In the genomic region with DNA sequence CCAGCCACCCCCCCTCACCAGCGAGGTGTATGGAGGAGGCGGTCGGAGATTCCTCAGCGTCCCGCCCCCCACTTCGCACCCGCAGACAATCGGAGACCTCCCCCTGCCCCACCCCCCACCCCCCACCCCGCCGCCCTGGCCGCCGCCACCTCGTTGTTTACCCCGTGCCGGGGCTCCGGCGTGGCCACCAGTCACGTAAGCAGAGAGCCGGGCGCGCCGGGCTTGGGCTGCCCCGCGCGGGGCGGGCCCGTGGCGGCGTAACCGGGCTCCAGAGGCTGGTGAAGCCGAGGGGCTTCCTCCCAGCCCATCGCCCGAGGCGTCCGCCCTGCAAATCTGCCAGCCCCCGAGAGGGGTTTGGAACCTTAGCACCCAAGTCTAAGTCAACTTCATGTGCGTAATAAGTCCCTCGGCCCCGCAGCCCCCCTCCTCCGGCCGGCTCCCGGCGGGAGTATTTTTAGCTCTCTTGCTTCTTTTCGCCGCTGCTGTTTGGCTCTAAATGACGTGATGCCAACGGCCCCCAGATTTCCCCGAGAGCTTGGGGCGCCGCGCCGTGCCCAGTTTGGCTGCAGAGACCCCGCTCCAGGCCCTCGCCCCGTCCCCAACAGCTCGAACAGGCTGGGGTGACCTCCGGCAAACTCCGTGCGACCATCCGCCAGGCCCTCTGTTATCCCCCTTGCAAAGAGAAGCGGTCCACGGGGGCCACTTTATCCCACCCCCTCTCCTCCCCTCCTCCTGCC, we compare ENCODE assay signal across 8 cellular contexts. TPM values are rescaled to one million over a fixed set of nuclear protein-coding genes. Genes with fewer than 3 reads are reported as not detected.
A peak's percentile ranks its signal among the peaks of the same experiment; 100 is the strongest.
DNase-seq lines count a peak whose midpoint lies in the region; ATAC-seq and TF ChIP-seq lines count a peak whose summit lies in the region.

No MANE protein-coding gene starts in this region.

- intact Hi-C loops in PC-3 (cut with micrococcal nuclease) = loop anchor here (1.0 to 5.0 kb wide), 2 partner anchors 38 to 72 kb away; no protein-coding TSS in a partner anchor

- peak overlapping the region; percentile 99 for H3K27ac Mint-ChIP-seq in progenitor cell of endocrine pancreas

- H3K4me1 Mint-ChIP-seq in progenitor cell of endocrine pancreas (ENCODE audit: low read depth) = peaks cover 19% of the 10 kb centered on the region

- no peaks in the 10 kb centered on the region for H3K9me2 ChIP-seq in PC-3 (replicated peaks; ENCODE audit: low read length)

- CTCF ChIA-PET in PC-3 (lab: Charles Lee) = interaction anchor here (0.6 kb wide), 1 partner anchor 17 kb away, joined by 7 read pairs; no protein-coding TSS in a partner anchor

- H2AFZ ChIP-seq in PC-3 (ENCODE audit: low read length) = peak overlapping the region; percentile 91

- DNase-seq in GM13976 (ENCODE audit: low spot score) = peak; percentile 56
- DNase-seq in PC-3 = peak; percentile 30
- DNase-seq in amniotic stem cell (lab: John Stamatoyannopoulos, UW) = peak; percentile 50
- no peak for DNase-seq in right atrium auricular region (ENCODE audit: low spot score)
- peak; percentile 33 for DNase-seq in progenitor cell of endocrine pancreas (ENCODE audit: low spot score, unreplicated experiment)
- DNase-seq in NK-92 treated with Interleukin-12 subunit alpha and Interleukin-12 subunit beta, amount 100 ng/mL, for 24 hours (lab: John Stamatoyannopoulos, UW) = no peak
- no peak for DNase-seq in SIG-M5 (lab: John Stamatoyannopoulos, UW)

- no peaks in the 10 kb centered on the region for H3K36me3 Mint-ChIP-seq in progenitor cell of endocrine pancreas (ENCODE audit: insufficient read depth)

- H3K27me3 ChIP-seq in PC-3 (ENCODE audit: low read length) (no peaks in the 10 kb centered on the region), right atrium auricular region (no peaks in the 10 kb centered on the region)

- H3F3A ChIP-seq in PC-3 (ENCODE audit: low read length, unreplicated experiment) = no peaks in the 10 kb centered on the region

- in situ Hi-C loops in GM13976 (cut with MboI; ENCODE audit: low sequenced_read_pairs, unreplicated experiment) = no loop called here

- no peaks in the 10 kb centered on the region for H4K20me1 ChIP-seq in PC-3 (ENCODE audit: low read length)

- H3K4me1 ChIP-seq in PC-3 (ENCODE audit: insufficient read depth, low read length) (no peaks in the 10 kb centered on the region), right atrium auricular region (peaks cover 0 to 29% of the 10 kb centered on the region in 2 donors)

- peak overlapping the region; percentile 23 for H3K27ac ChIP-seq in PC-3 (ENCODE audit: low read length)
- H3K27ac ChIP-seq in right atrium auricular region = peak overlapping the region; percentile 98 to 99

- H3K9me3 Mint-ChIP-seq in progenitor cell of endocrine pancreas (ENCODE audit: low read depth) = no peaks in the 10 kb centered on the region

- H3K27me3 Mint-ChIP-seq in progenitor cell of endocrine pancreas = peaks cover 5% of the 10 kb centered on the region

- BruUV-seq in PC-3 (replicated peaks; lab: Mats Ljungman, UMichigan) = no TSS peak

- H3K4me3 ChIP-seq in PC-3 (ENCODE audit: low read length) (peak overlapping the region; percentile 95), right atrium auricular region (peak overlapping the region; percentile 75 to 77)

- ATAC-seq in PC-3 (peak; percentile 16), HG02763 (IDR thresholded peaks at IDR 0.05; ENCODE audit: unreplicated experiment) (no peak)

- peak overlapping the region; percentile 58 for H3K9ac ChIP-seq in PC-3 (ENCODE audit: low read length)

- H3K4me3 Mint-ChIP-seq in progenitor cell of endocrine pancreas (ENCODE audit: low read depth) = peak overlapping the region; percentile 98

- H3K36me3 ChIP-seq in PC-3 (ENCODE audit: low read depth, low read length) (no peaks in the 10 kb centered on the region), right atrium auricular region (no peaks in the 10 kb centered on the region)

- POLR2A ChIA-PET in PC-3 (lab: Charles Lee; ENCODE audit: unreplicated experiment) = interaction anchor here (0.7 kb wide), 2 partner anchors 68 to 1547 kb away, joined by 5 to 6 read pairs; no protein-coding TSS in a partner anchor

- H3K4me2 ChIP-seq in PC-3 (ENCODE audit: low read length) = peak overlapping the region; percentile 95

- TF ChIP-seq CTCF in GM13976 (IDR thresholded peaks at IDR 0.05; ENCODE audit: borderline replicate concordance, control extremely low read depth, extremely low read depth, insufficient read depth, missing control alignments) (no peak), PC-3 (conservative IDR thresholded peaks at IDR 0.05; ENCODE audit: low read depth, low read length) (no peak), right atrium auricular region (IDR thresholded peaks at IDR 0.05) (no peak), progenitor cell of endocrine pancreas (IDR thresholded peaks at IDR 0.05; ENCODE audit: unreplicated experiment) (no peak)

- H3K9me3 ChIP-seq in PC-3 (ENCODE audit: low read length) (no peaks in the 10 kb centered on the region), right atrium auricular region (no peaks in the 10 kb centered on the region)

- no peaks in the 10 kb centered on the region for H3K79me2 ChIP-seq in PC-3 (ENCODE audit: low read length)

RNA-seq across cellular contexts. Expression of gene MXI1, which starts 2.7 kb away (rescaled TPM):
- 15.6 and 18.0 TPM in 2 replicates for total RNA-seq in PC-3 (2014; rRNA removed)
- total RNA-seq in right atrium auricular region = 10 to 100 TPM; 50.8 to 78.8 TPM
- 27.6 and 30.6 TPM in 2 replicates for total RNA-seq in progenitor cell of endocrine pancreas

Comparison
In these comparisons a context has a peak if more than half of its experiments do, and no peak if none do; other contexts are left out.
1. DNase-seq: peak in GM13976 (single experiment), PC-3 (single experiment), amniotic stem cell (single experiment) and progenitor cell of endocrine pancreas (single experiment); none in right atrium auricular region (single experiment), NK-92 treated with Interleukin-12 subunit alpha and Interleukin-12 subunit beta, amount 100 ng/mL, for 24 hours (single experiment) and SIG-M5 (single experiment).